Comparison of ENCODE assay signal across 29 cellular contexts in genomic region chr4:163976588-163976987, GRCh38.
"Had no signal": no experiment of that assay in that cellular context is flagged by ENCODE, and none has a peak within 500 bp of the region (broad histone marks: within the 10 kb centered on the region; RNA-seq: fewer than 3 reads in every experiment).

No MANE protein-coding gene starts in this region.

- ATAC-seq: activated CD4-positive, alpha-beta T cell treated with anti-CD3 and anti-CD28 coated beads for 36 hours; activated CD8-positive, alpha-beta memory T cell treated with anti-CD3 and anti-CD28 coated beads, Interleukin-2, amount 10 ng/mL, durations not matched to agents 7 days and 5 days; activated CD8-positive, alpha-beta T cell treated with anti-CD3 and anti-CD28 coated beads, Interleukin-2, amount 10 ng/mL, durations not matched to agents 7 days and 5 days; activated naive CD8-positive, alpha-beta T cell treated with anti-CD3 and anti-CD28 coated beads, Interleukin-2, amount 50 U/mL, for 24 hours; body of pancreas; effector memory CD8-positive, alpha-beta T cell had no signal

- DNase-seq: activated CD4-positive, alpha-beta memory T cell treated with anti-CD3 and anti-CD28 coated beads for 36 hours; activated CD4-positive, alpha-beta T cell treated with anti-CD3 and anti-CD28 coated beads for 36 hours; activated CD4-positive, alpha-beta T cell treated with anti-CD3 and anti-CD28 coated beads, Interleukin-2, amount 10 ng/mL, durations not matched to agents 24 days and 14 days; activated CD4-positive, CD25-positive, alpha-beta regulatory T cell; activated CD4-positive, CD25-positive, alpha-beta regulatory T cell treated with anti-CD3 and anti-CD28 coated beads, Interleukin-2, amount 50 U/mL, for 72 hours; activated CD8-positive, alpha-beta memory T cell treated with anti-CD3 and anti-CD28 coated beads, Interleukin-2, amount 10 ng/mL, durations not matched to agents 7 days and 5 days; activated CD8-positive, alpha-beta memory T cell treated with anti-CD3 and anti-CD28 coated beads, Interleukin-2, amount 50 U/mL, for 4 hours; activated CD8-positive, alpha-beta T cell treated with anti-CD3 and anti-CD28 coated beads, Interleukin-2, amount 10 ng/mL, durations not matched to agents 7 days and 5 days; activated effector memory CD4-positive, alpha-beta T cell treated with anti-CD3 and anti-CD28 coated beads, Interleukin-2, amount 50 U/mL, for 16 hours; activated naive CD4-positive, alpha-beta T cell treated with anti-CD3 and anti-CD28 coated beads for 36 hours; activated naive CD8-positive, alpha-beta T cell treated with anti-CD3 and anti-CD28 coated beads for 36 hours; activated naive CD8-positive, alpha-beta T cell treated with anti-CD3 and anti-CD28 coated beads, Interleukin-2, amount 50 U/mL, for 24 hours; activated T-cell treated with anti-CD3 and anti-CD28 coated beads, Interleukin-2, amount 50 U/mL, for 1 hour; activated T-cell treated with anti-CD3 and anti-CD28 coated beads, Interleukin-2, amount 50 U/mL, for 48 hours; adrenal gland; amygdala; aorta; body of pancreas; caudate nucleus; cortex of kidney; dermis blood vessel endothelial cell; effector CD4-positive, alpha-beta T cell; effector memory CD8-positive, alpha-beta T cell; erythroblast; esophagus squamous epithelium; head of caudate nucleus; hippocampal formation had no signal

- H3K9me3 ChIP-seq: adrenal gland, body of pancreas, esophagus squamous epithelium had no signal

- H3K4me1 ChIP-seq: adrenal gland, body of pancreas, esophagus squamous epithelium had no signal

- FAIRE-seq: colon, frontal cortex had no signal

- H3K4me3 ChIP-seq: adrenal gland, body of pancreas, esophagus squamous epithelium had no signal

- H3K36me3 ChIP-seq: adrenal gland, esophagus squamous epithelium had no signal

- H3K27me3 ChIP-seq: adrenal gland, body of pancreas, esophagus squamous epithelium had no signal

- H3K27ac ChIP-seq: adrenal gland, body of pancreas, esophagus squamous epithelium had no signal
